2 cellular contexts compared by ENCODE assay signal in the genomic region with DNA sequence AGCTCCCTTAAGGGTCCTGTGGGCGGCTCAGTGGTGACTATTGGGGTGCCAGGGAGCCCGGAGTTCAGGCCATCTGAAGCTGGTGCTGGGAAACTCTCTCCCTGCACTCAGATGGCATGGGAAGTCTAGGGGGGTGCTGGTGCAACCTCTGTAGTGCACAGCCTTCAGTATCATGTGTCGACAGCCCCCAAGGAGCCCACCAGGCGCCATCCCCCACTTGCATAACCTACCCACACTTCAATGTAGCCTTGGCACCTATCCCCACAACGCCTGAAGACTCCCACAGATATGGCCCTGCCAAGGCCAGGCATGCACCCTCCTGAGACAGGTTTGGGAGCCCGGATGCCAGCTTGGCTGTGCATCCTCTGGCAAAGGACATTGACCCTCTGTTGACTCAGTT.
TF ChIP-seq lines count a peak whose summit lies in the region.

No MANE protein-coding gene starts in this region.

TF ChIP-seq in SK-N-SH, 30 proteins besides CTCF, POLR2A, EP300 and RAD21:
- TF ChIP-seq, protein P1, sequence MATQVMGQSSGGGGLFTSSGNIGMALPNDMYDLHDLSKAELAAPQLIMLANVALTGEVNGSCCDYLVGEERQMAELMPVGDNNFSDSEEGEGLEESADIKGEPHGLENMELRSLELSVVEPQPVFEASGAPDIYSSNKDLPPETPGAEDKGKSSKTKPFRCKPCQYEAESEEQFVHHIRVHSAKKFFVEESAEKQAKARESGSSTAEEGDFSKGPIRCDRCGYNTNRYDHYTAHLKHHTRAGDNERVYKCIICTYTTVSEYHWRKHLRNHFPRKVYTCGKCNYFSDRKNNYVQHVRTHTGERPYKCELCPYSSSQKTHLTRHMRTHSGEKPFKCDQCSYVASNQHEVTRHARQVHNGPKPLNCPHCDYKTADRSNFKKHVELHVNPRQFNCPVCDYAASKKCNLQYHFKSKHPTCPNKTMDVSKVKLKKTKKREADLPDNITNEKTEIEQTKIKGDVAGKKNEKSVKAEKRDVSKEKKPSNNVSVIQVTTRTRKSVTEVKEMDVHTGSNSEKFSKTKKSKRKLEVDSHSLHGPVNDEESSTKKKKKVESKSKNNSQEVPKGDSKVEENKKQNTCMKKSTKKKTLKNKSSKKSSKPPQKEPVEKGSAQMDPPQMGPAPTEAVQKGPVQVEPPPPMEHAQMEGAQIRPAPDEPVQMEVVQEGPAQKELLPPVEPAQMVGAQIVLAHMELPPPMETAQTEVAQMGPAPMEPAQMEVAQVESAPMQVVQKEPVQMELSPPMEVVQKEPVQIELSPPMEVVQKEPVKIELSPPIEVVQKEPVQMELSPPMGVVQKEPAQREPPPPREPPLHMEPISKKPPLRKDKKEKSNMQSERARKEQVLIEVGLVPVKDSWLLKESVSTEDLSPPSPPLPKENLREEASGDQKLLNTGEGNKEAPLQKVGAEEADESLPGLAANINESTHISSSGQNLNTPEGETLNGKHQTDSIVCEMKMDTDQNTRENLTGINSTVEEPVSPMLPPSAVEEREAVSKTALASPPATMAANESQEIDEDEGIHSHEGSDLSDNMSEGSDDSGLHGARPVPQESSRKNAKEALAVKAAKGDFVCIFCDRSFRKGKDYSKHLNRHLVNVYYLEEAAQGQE (IDR thresholded peaks at IDR 0.05; ENCODE audit: low read depth, low read length), result no peak
- TF ChIP-seq JUND (IDR thresholded peaks at IDR 0.05), result no peak
- TF ChIP-seq, protein P2, sequence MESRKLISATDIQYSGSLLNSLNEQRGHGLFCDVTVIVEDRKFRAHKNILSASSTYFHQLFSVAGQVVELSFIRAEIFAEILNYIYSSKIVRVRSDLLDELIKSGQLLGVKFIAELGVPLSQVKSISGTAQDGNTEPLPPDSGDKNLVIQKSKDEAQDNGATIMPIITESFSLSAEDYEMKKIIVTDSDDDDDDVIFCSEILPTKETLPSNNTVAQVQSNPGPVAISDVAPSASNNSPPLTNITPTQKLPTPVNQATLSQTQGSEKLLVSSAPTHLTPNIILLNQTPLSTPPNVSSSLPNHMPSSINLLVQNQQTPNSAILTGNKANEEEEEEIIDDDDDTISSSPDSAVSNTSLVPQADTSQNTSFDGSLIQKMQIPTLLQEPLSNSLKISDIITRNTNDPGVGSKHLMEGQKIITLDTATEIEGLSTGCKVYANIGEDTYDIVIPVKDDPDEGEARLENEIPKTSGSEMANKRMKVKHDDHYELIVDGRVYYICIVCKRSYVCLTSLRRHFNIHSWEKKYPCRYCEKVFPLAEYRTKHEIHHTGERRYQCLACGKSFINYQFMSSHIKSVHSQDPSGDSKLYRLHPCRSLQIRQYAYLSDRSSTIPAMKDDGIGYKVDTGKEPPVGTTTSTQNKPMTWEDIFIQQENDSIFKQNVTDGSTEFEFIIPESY (IDR thresholded peaks at IDR 0.05; ENCODE audit: borderline replicate concordance, low read depth), result no peak
- no peak for TF ChIP-seq NFIC (IDR thresholded peaks at IDR 0.05; ENCODE audit: borderline replicate concordance)
- TF ChIP-seq, protein P3, sequence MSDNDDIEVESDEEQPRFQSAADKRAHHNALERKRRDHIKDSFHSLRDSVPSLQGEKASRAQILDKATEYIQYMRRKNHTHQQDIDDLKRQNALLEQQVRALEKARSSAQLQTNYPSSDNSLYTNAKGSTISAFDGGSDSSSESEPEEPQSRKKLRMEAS (IDR thresholded peaks at IDR 0.05; ENCODE audit: low read depth), result no peak
- no peak for TF ChIP-seq MXI1 (IDR thresholded peaks at IDR 0.05; ENCODE audit: low read depth, low read length)
- no peak for TF ChIP-seq RFX5 (IDR thresholded peaks at IDR 0.05; ENCODE audit: low read length)
- TF ChIP-seq SMC3 (IDR thresholded peaks at IDR 0.05; ENCODE audit: low read depth, low read length), result no peak
- TF ChIP-seq RXRA (IDR thresholded peaks at IDR 0.05; ENCODE audit: borderline replicate concordance, low read depth), result no peak
- no peak for TF ChIP-seq SIN3A (IDR thresholded peaks at IDR 0.05; ENCODE audit: borderline replicate concordance, low read depth, low read length)
- no peak for TF ChIP-seq POLR2AphosphoS5 (IDR thresholded peaks at IDR 0.05; ENCODE audit: low read depth, low read length)
- no peak for TF ChIP-seq YY1 (IDR thresholded peaks at IDR 0.05; ENCODE audit: low read depth)
- TF ChIP-seq, protein P4, sequence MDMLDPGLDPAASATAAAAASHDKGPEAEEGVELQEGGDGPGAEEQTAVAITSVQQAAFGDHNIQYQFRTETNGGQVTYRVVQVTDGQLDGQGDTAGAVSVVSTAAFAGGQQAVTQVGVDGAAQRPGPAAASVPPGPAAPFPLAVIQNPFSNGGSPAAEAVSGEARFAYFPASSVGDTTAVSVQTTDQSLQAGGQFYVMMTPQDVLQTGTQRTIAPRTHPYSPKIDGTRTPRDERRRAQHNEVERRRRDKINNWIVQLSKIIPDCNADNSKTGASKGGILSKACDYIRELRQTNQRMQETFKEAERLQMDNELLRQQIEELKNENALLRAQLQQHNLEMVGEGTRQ (IDR thresholded peaks at IDR 0.05; ENCODE audit: borderline replicate concordance, low read depth, low read length), result no peak
- TF ChIP-seq RCOR1 (IDR thresholded peaks at IDR 0.05; ENCODE audit: low read length), result no peak
- TF ChIP-seq FOSL2 (IDR thresholded peaks at IDR 0.05; ENCODE audit: borderline replicate concordance, low read depth), result no peak

TF ChIP-seq in SK-N-SH treated with all-trans-retinoic acid at 6 μM for 48 hours, 23 proteins besides CTCF, POLR2A, EP300 and RAD21:
- TF ChIP-seq ESRRG (CRISPR knock-in tag; IDR thresholded peaks at IDR 0.05) (no peak), ZNF70 (CRISPR knock-in tag; IDR thresholded peaks at IDR 0.05) (no peak), ZFP30 (CRISPR knock-in tag; IDR thresholded peaks at IDR 0.05) (no peak), ZFP3 (CRISPR knock-in tag; IDR thresholded peaks at IDR 0.05) (no peak), ZNF8 (CRISPR knock-in tag; IDR thresholded peaks at IDR 0.05) (no peak), ISL1 (CRISPR knock-in tag; IDR thresholded peaks at IDR 0.05) (no peak), ZNF565 (CRISPR knock-in tag; conservative IDR thresholded peaks at IDR 0.05; ENCODE audit: low read depth) (no peak), ZC3H10 (CRISPR knock-in tag; IDR thresholded peaks at IDR 0.05) (no peak), TOX (CRISPR knock-in tag; IDR thresholded peaks at IDR 0.05; ENCODE audit: borderline replicate concordance) (no peak), PPARA (CRISPR knock-in tag; IDR thresholded peaks at IDR 0.05; ENCODE audit: borderline replicate concordance) (no peak), OSR1 (CRISPR knock-in tag; IDR thresholded peaks at IDR 0.05) (no peak), RARB (CRISPR knock-in tag; IDR thresholded peaks at IDR 0.05) (no peak)
- TF ChIP-seq, protein P5, sequence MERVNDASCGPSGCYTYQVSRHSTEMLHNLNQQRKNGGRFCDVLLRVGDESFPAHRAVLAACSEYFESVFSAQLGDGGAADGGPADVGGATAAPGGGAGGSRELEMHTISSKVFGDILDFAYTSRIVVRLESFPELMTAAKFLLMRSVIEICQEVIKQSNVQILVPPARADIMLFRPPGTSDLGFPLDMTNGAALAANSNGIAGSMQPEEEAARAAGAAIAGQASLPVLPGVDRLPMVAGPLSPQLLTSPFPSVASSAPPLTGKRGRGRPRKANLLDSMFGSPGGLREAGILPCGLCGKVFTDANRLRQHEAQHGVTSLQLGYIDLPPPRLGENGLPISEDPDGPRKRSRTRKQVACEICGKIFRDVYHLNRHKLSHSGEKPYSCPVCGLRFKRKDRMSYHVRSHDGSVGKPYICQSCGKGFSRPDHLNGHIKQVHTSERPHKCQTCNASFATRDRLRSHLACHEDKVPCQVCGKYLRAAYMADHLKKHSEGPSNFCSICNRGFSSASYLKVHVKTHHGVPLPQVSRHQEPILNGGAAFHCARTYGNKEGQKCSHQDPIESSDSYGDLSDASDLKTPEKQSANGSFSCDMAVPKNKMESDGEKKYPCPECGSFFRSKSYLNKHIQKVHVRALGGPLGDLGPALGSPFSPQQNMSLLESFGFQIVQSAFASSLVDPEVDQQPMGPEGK (CRISPR knock-in tag; IDR thresholded peaks at IDR 0.05; ENCODE audit: borderline replicate concordance), result no peak
- TF ChIP-seq, protein P6, sequence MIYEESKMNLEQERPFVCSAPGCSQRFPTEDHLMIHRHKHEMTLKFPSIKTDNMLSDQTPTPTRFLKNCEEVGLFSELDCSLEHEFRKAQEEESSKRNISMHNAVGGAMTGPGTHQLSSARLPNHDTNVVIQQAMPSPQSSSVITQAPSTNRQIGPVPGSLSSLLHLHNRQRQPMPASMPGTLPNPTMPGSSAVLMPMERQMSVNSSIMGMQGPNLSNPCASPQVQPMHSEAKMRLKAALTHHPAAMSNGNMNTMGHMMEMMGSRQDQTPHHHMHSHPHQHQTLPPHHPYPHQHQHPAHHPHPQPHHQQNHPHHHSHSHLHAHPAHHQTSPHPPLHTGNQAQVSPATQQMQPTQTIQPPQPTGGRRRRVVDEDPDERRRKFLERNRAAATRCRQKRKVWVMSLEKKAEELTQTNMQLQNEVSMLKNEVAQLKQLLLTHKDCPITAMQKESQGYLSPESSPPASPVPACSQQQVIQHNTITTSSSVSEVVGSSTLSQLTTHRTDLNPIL (CRISPR knock-in tag; IDR thresholded peaks at IDR 0.05; ENCODE audit: low read depth), result no peak
- TF ChIP-seq, protein P7, sequence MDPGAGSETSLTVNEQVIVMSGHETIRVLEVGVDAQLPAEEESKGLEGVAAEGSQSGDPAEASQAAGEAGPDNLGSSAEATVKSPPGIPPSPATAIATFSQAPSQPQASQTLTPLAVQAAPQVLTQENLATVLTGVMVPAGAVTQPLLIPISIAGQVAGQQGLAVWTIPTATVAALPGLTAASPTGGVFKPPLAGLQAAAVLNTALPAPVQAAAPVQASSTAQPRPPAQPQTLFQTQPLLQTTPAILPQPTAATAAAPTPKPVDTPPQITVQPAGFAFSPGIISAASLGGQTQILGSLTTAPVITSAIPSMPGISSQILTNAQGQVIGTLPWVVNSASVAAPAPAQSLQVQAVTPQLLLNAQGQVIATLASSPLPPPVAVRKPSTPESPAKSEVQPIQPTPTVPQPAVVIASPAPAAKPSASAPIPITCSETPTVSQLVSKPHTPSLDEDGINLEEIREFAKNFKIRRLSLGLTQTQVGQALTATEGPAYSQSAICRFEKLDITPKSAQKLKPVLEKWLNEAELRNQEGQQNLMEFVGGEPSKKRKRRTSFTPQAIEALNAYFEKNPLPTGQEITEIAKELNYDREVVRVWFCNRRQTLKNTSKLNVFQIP (CRISPR knock-in tag; IDR thresholded peaks at IDR 0.05; ENCODE audit: borderline replicate concordance, low read depth), result no peak
- TF ChIP-seq, protein P8, sequence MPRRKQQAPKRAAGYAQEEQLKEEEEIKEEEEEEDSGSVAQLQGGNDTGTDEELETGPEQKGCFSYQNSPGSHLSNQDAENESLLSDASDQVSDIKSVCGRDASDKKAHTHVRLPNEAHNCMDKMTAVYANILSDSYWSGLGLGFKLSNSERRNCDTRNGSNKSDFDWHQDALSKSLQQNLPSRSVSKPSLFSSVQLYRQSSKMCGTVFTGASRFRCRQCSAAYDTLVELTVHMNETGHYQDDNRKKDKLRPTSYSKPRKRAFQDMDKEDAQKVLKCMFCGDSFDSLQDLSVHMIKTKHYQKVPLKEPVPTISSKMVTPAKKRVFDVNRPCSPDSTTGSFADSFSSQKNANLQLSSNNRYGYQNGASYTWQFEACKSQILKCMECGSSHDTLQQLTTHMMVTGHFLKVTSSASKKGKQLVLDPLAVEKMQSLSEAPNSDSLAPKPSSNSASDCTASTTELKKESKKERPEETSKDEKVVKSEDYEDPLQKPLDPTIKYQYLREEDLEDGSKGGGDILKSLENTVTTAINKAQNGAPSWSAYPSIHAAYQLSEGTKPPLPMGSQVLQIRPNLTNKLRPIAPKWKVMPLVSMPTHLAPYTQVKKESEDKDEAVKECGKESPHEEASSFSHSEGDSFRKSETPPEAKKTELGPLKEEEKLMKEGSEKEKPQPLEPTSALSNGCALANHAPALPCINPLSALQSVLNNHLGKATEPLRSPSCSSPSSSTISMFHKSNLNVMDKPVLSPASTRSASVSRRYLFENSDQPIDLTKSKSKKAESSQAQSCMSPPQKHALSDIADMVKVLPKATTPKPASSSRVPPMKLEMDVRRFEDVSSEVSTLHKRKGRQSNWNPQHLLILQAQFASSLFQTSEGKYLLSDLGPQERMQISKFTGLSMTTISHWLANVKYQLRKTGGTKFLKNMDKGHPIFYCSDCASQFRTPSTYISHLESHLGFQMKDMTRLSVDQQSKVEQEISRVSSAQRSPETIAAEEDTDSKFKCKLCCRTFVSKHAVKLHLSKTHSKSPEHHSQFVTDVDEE (CRISPR knock-in tag; IDR thresholded peaks at IDR 0.05), result no peak
